ENCODE assay signal across 1 cellular context in the genomic region with DNA sequence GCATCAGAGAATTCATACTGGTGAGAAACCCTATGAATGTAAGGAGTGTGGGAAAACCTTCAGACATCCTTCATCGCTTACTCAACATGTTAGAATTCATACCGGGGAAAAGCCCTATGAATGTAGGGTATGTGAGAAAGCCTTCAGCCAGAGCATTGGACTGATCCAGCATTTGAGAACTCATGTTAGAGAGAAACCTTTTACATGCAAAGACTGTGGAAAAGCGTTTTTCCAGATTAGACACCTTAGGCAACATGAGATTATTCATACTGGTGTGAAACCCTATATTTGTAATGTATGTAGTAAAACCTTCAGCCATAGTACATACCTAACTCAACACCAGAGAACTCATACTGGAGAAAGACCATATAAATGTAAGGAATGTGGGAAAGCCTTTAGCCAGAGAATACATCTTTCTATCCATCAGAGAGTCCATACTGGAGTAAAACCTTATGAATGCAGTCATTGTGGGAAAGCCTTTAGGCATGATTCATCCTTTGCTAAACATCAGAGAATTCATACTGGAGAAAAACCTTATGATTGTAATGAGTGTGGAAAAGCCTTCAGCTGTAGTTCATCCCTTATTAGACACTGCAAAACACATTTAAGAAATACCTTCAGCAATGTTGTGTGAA.
TF ChIP-seq lines count a peak whose summit lies in the region.

No MANE protein-coding gene starts in this region.

TF ChIP-seq in HepG2, 621 proteins besides CTCF, POLR2A, EP300 and RAD21:
- TF ChIP-seq, protein P1, sequence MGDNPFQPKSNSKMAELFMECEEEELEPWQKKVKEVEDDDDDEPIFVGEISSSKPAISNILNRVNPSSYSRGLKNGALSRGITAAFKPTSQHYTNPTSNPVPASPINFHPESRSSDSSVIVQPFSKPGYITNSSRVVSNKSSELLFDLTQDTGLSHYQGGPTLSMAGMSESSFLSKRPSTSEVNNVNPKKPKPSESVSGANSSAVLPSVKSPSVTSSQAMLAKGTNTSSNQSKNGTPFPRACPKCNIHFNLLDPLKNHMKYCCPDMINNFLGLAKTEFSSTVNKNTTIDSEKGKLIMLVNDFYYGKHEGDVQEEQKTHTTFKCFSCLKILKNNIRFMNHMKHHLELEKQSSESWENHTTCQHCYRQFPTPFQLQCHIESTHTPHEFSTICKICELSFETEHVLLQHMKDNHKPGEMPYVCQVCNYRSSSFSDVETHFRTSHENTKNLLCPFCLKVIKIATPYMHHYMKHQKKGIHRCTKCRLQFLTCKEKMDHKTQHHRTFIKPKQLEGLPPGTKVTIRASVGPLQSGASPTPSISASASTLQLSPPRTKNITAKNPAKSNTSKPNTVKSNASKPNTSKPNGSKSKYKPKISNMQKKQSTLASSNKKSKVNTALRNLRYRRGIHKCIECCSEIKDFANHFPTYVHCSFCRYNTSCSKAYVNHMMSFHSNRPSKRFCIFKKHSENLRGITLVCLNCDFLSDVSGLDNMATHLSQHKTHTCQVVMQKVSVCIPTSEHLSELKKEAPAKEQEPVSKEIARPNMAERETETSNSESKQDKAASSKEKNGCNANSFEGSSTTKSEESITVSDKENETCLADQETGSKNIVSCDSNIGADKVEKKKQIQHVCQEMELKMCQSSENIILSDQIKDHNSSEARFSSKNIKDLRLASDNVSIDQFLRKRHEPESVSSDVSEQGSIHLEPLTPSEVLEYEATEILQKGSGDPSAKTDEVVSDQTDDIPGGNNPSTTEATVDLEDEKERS (CRISPR knock-in tag; IDR thresholded peaks at IDR 0.05) = peak; percentile 65; the same call in 1 of the 2 replicates
- TF ChIP-seq ZNF20 (CRISPR knock-in tag; IDR thresholded peaks at IDR 0.05) = no peak
- TF ChIP-seq RBFOX2 (IDR thresholded peaks at IDR 0.05; ENCODE audit: low read depth, low read length) = no peak
- TF ChIP-seq CBX5 (CRISPR knock-in tag; IDR thresholded peaks at IDR 0.05; ENCODE audit: borderline replicate concordance) = 0 out of 2 replicates have a peak, but pooled peaks have one; percentile 19
- TF ChIP-seq SOX13 (IDR thresholded peaks at IDR 0.05) = no peak
- no peak for TF ChIP-seq SOX13 (CRISPR knock-in tag; conservative IDR thresholded peaks at IDR 0.05 in 1 of 2, IDR thresholded peaks at IDR 0.05 in 1 of 2)
- TF ChIP-seq ASH2L (IDR thresholded peaks at IDR 0.05; ENCODE audit: insufficient read length, low read depth, low read length) = no peak
- peak; percentile 100 for TF ChIP-seq ZNF274 (CRISPR knock-in tag; IDR thresholded peaks at IDR 0.05)
- TF ChIP-seq NFKB2 (CRISPR knock-in tag; IDR thresholded peaks at IDR 0.05; ENCODE audit: borderline replicate concordance) = no peak
TF ChIP-seq in HepG2: peak in this region for 3.
